Comparison of ENCODE assay signal across 8 cellular contexts in genomic region chr17:6639014-6639650, GRCh38. TPM values are rescaled to one million over a fixed set of nuclear protein-coding genes. Genes with fewer than 3 reads are reported as not detected.
DNase-seq lines count a peak whose midpoint lies in the region; ATAC-seq and TF ChIP-seq lines count a peak whose summit lies in the region.

No MANE protein-coding gene starts in this region.

- TF ChIP-seq CTCF in WI38 (IDR thresholded peaks at IDR 0.05; ENCODE audit: low read depth, low read length) = no peak
- no peak for TF ChIP-seq CTCF in sigmoid colon (IDR thresholded peaks at IDR 0.05)

- no peak for TF ChIP-seq EP300 in sigmoid colon (IDR thresholded peaks at IDR 0.05)

- ATAC-seq in GM21723 (IDR thresholded peaks at IDR 0.05; ENCODE audit: unreplicated experiment) (peak; percentile 8), GM21576 (IDR thresholded peaks at IDR 0.05; ENCODE audit: unreplicated experiment) (no peak)

- peaks cover 0 to 39% (median 32%) of the 10 kb centered on the region in 4 donors for H3K4me1 ChIP-seq in sigmoid colon

- peak overlapping the region in 2 of 4 donors; percentile 80 to 86 for H3K27ac ChIP-seq in sigmoid colon

- H3K36me3 ChIP-seq in sigmoid colon = peaks cover 0 to 26% (median 5%) of the 10 kb centered on the region in 4 donors

- no peak for TF ChIP-seq POLR2A in sigmoid colon (IDR thresholded peaks at IDR 0.05)

- DNase-seq in glomerular visceral epithelial cell (ENCODE audit: extremely low spot score) (peak; percentile 17), sigmoid colon (no peak), NCI-H446 (lab: John Stamatoyannopoulos, UW) (no peak), GM19238 (ENCODE audit: insufficient read length, low spot score) (no peak), NCI-H2081 (lab: John Stamatoyannopoulos, UW) (no peak)

- H3K9me3 ChIP-seq in sigmoid colon = no peaks in the 10 kb centered on the region

- WGBS in sigmoid colon, 2 donors = 24 to 46% methylated on average over 16 of the region's 16 CpGs

- peak overlapping the region; percentile 90 for H3K4me3 ChIP-seq in WI38 (ENCODE audit: low read depth, low read length)
- H3K4me3 ChIP-seq in sigmoid colon = peak overlapping the region; percentile 71 to 84 (median 80)

- no peaks in the 10 kb centered on the region for H3K27me3 ChIP-seq in sigmoid colon

- intact Hi-C loops in sigmoid colon (cut with DNase I) = no loop called here

RNA-seq across cellular contexts. Expression of gene KIAA0753, which starts 1.4 kb away (rescaled TPM):
- 10 to 100 TPM; 14.1 to 18.3 (median 14.5) TPM for total RNA-seq in sigmoid colon
- polyA plus RNA-seq in sigmoid colon = 1 to 10 TPM; 3.6 to 8.1 (median 3.9) TPM

RNA-seq across cellular contexts. Expression of gene TXNDC17, which starts 1.7 kb away (rescaled TPM):
- 100 to 1,000 TPM in 3 of 4 donors, 10 to 100 TPM in 1; 37.3 to 152 (median 120) TPM for total RNA-seq in sigmoid colon
- polyA plus RNA-seq in sigmoid colon = 100 to 1,000 TPM; 296 to 703 (median 532) TPM

RNA-seq across cellular contexts. Expression of gene MED31, which starts 12.3 kb away (rescaled TPM):
- total RNA-seq in sigmoid colon = 1 to 10 TPM; 2.0 to 8.6 (median 7.1) TPM
- polyA plus RNA-seq in sigmoid colon = 10 to 100 TPM in 2 of 3 donors, 1 to 10 TPM in 1; 9.6 to 24.0 (median 11.5) TPM

RNA-seq across cellular contexts. Expression of gene C17orf100, which starts 12.4 kb away (rescaled TPM):
- 1 to 10 TPM in 3 of 4 donors, under 1 TPM in 1; 0.81 to 2.8 (median 1.7) TPM for total RNA-seq in sigmoid colon
- 1 to 10 TPM; 2.1 to 4.2 (median 2.1) TPM for polyA plus RNA-seq in sigmoid colon
